In the genomic region with DNA sequence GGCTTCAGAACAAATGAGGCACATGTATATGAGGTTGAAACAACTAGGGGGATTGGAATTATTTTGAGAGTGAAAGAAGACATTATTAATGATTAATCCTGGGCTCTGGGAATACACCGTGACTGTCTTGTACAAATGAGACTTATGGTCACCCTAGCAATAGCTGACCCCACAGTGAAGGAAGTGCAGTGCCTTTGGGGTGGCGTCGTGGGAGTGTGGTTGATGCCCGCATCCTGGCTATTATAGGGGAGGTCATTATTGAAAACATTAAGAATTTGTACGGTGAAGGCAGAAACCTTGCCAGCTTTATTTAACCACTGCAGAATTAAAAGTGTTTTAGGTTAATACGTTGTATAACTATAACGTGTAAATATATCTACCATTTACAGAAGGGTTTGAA, we compare ENCODE assay signal across 3 cellular contexts.
"Had no signal": no experiment of that assay in that cellular context is flagged by ENCODE, and none has a peak within 500 bp of the region (broad histone marks: within the 10 kb centered on the region; RNA-seq: fewer than 3 reads in every experiment).

No MANE protein-coding gene starts in this region.

- H3K4me3 ChIP-seq: GM12878 had no signal

- DNase-seq: GDM1, GF-D8 had no signal
